Comparison of ENCODE assay signal across 11 cellular contexts in the genomic region with DNA sequence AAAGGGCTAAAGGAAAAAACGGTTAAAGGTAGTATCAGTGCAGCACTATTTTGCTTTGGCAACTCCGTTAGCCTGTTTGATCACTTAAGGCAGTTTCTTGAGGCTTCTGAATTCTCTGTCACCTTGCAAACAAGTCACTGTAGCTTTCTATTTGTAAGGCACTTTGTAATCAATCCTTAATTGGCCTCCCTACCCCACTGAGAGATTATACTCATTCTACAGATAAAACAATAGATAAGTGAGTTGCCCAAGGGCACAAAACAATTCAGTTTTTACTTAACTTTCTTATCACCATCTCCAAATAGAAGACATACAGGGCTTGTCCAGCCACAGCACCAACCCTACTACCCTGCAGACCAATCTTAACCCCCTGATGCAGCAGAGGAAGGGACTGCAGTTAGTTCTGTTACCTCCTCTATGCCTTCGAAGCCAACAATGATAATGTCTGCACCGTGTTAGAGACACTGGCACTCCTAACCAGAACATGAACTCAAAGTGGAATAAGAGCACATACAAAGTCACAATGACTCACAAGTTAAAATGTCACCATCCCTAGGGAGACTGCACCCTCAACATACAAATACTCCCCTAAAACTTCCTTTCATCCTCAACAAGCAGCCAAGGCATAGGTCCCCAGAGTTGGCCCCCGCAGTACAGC. TPM values are rescaled to one million over a fixed set of nuclear protein-coding genes. Genes with fewer than 3 reads are reported as not detected.
DNase-seq lines count a peak whose midpoint lies in the region; ATAC-seq, FAIRE-seq and TF ChIP-seq lines count a peak whose summit lies in the region.
"Had no signal": no experiment of that assay in that cellular context is flagged by ENCODE, and none has a peak within 500 bp of the region (broad histone marks: within the 10 kb centered on the region; RNA-seq: fewer than 3 reads in every experiment).

No MANE protein-coding gene starts in this region.

- WGBS in sigmoid colon, 2 donors: 90 to 92% methylated on average over 5 of the region's 5 CpGs

- no peaks in the 10 kb centered on the region for H3K9me1 ChIP-seq in keratinocyte (ENCODE audit: control insufficient read depth, extremely low read depth, insufficient read depth, low read length)

- H3K36me3 Mint-ChIP-seq in activated naive CD4-positive, alpha-beta T cell treated with anti-CD3 and anti-CD28 coated beads, Interleukin-2, amount 50 U/mL, for 24 hours: no peaks in the 10 kb centered on the region
- H3K36me3 Mint-ChIP-seq in activated naive CD4-positive, alpha-beta T cell treated with anti-CD3 and anti-CD28 coated beads, Interleukin-2, amount 50 U/mL, for 72 hours: peaks cover 0 to 5% of the 10 kb centered on the region in 2 donors
- peaks cover 10% of the 10 kb centered on the region for H3K36me3 Mint-ChIP-seq in activated T-helper 2 cell treated with anti-CD3 and anti-CD28 coated beads, Interferon-gamma antibody, Interleukin-2, Interleukin-4, amounts not matched to agents 10 μg/mL and 5 μg/mL and 100 μg/mL, durations not matched to agents 14 hours and 24 hours and 36 hours (ENCODE audit: low read depth)
- no peaks in the 10 kb centered on the region for H3K36me3 Mint-ChIP-seq in type B pancreatic cell
- H3K36me3 Mint-ChIP-seq: CD14-positive monocyte had no signal

- H3K27me3 Mint-ChIP-seq in activated naive CD4-positive, alpha-beta T cell treated with anti-CD3 and anti-CD28 coated beads, Interleukin-2, amount 50 U/mL, for 24 hours: no peaks in the 10 kb centered on the region
- H3K27me3 Mint-ChIP-seq in activated T-helper 2 cell treated with anti-CD3 and anti-CD28 coated beads, Interferon-gamma antibody, Interleukin-2, Interleukin-4, amounts not matched to agents 10 μg/mL and 5 μg/mL and 100 μg/mL, durations not matched to agents 14 hours and 24 hours and 36 hours (ENCODE audit: low read depth): peaks cover 11% of the 10 kb centered on the region
- peaks cover 2% of the 10 kb centered on the region for H3K27me3 Mint-ChIP-seq in type B pancreatic cell

- no peaks in the 10 kb centered on the region for H3K27me3 ChIP-seq in keratinocyte (ENCODE audit: control insufficient read depth, extremely low read depth, insufficient read depth, low read length)
- no peaks in the 10 kb centered on the region for H3K27me3 ChIP-seq in sigmoid colon

- no peaks in the 10 kb centered on the region for H3K9me3 ChIP-seq in keratinocyte (ENCODE audit: control insufficient read depth, low read depth, low read length)
- H3K9me3 ChIP-seq in sigmoid colon: no peaks in the 10 kb centered on the region
- H3K9me3 ChIP-seq: mucosa of descending colon had no signal

- H3K36me3 ChIP-seq in keratinocyte (ENCODE audit: control insufficient read depth in 2 of 2, extremely low read depth in 1 of 2, insufficient read depth in 2 of 2, low read length in 2 of 2) (no peaks in the 10 kb centered on the region), sigmoid colon (no peaks in the 10 kb centered on the region)

- peak overlapping the region; percentile 84 for H3K27ac Mint-ChIP-seq in activated naive CD4-positive, alpha-beta T cell treated with anti-CD3 and anti-CD28 coated beads, Interleukin-2, amount 50 U/mL, for 24 hours
- H3K27ac Mint-ChIP-seq in activated naive CD4-positive, alpha-beta T cell treated with anti-CD3 and anti-CD28 coated beads, Interleukin-2, amount 50 U/mL, for 72 hours: no peak overlapping the region
- H3K27ac Mint-ChIP-seq in activated T-helper 2 cell treated with anti-CD3 and anti-CD28 coated beads, Interferon-gamma antibody, Interleukin-2, Interleukin-4, amounts not matched to agents 10 μg/mL and 5 μg/mL and 100 μg/mL, durations not matched to agents 14 hours and 24 hours and 36 hours: no peak overlapping the region
- H3K27ac Mint-ChIP-seq in type B pancreatic cell: peak overlapping the region; percentile 83

- H3K4me3 ChIP-seq in keratinocyte (ENCODE audit: control insufficient read depth in 2 of 3, extremely low read depth in 1 of 3, insufficient read depth in 2 of 3, low read depth in 1 of 3, low read length in 3 of 3) (no peak overlapping the region), sigmoid colon (peak overlapping the region in 1 of 4 donors; percentile 84)
- H3K4me3 ChIP-seq: mucosa of descending colon had no signal

- H3K4me1 ChIP-seq in keratinocyte (ENCODE audit: control insufficient read depth, extremely low read depth, insufficient read depth, low read length): peaks cover 29% of the 10 kb centered on the region
- peaks cover 0 to 30% (median 5%) of the 10 kb centered on the region in 4 donors for H3K4me1 ChIP-seq in sigmoid colon

- H3K4me1 Mint-ChIP-seq in activated naive CD4-positive, alpha-beta T cell treated with anti-CD3 and anti-CD28 coated beads, Interleukin-2, amount 50 U/mL, for 24 hours: peaks cover 59% of the 10 kb centered on the region
- peaks cover 27% of the 10 kb centered on the region for H3K4me1 Mint-ChIP-seq in activated T-helper 2 cell treated with anti-CD3 and anti-CD28 coated beads, Interferon-gamma antibody, Interleukin-2, Interleukin-4, amounts not matched to agents 10 μg/mL and 5 μg/mL and 100 μg/mL, durations not matched to agents 14 hours and 24 hours and 36 hours (ENCODE audit: low read depth)
- peaks cover 11% of the 10 kb centered on the region for H3K4me1 Mint-ChIP-seq in type B pancreatic cell (ENCODE audit: unreplicated experiment)

- peak overlapping the region; percentile 82 for H3K4me2 ChIP-seq in keratinocyte (ENCODE audit: control insufficient read depth, extremely low read depth, insufficient read depth, low read depth, low read length)

- POLR2A ChIA-PET in HEK293T (lab: Yijun Ruan, JAX): no interaction called here

- H3K27ac ChIP-seq in keratinocyte (ENCODE audit: control insufficient read depth, insufficient read depth, low read length) (no peak overlapping the region), sigmoid colon (peak overlapping the region in 1 of 4 donors; percentile 78)

- no peak for ATAC-seq in activated naive CD4-positive, alpha-beta T cell treated with anti-CD3 and anti-CD28 coated beads, Interleukin-2, amount 50 U/mL, for 72 hours
- no peak for ATAC-seq in HG03097 (IDR thresholded peaks at IDR 0.05; ENCODE audit: low FRiP score, unreplicated experiment)

- dilution Hi-C loops in keratinocyte (cut with MboI; ENCODE audit: extremely low pct_ligation_motif_present, low sequenced_read_pairs): no loop called here

- H3K4me3 Mint-ChIP-seq in activated naive CD4-positive, alpha-beta T cell treated with anti-CD3 and anti-CD28 coated beads, Interleukin-2, amount 50 U/mL, for 24 hours: peak overlapping the region; percentile 94
- H3K4me3 Mint-ChIP-seq in activated T-helper 2 cell treated with anti-CD3 and anti-CD28 coated beads, Interferon-gamma antibody, Interleukin-2, Interleukin-4, amounts not matched to agents 10 μg/mL and 5 μg/mL and 100 μg/mL, durations not matched to agents 14 hours and 24 hours and 36 hours (ENCODE audit: low read depth): peak overlapping the region; percentile 93
- peak overlapping the region; percentile 94 for H3K4me3 Mint-ChIP-seq in type B pancreatic cell

- no peak for TF ChIP-seq EP300 in sigmoid colon (IDR thresholded peaks at IDR 0.05)

- CTCF ChIA-PET in HEK293T (lab: Yijun Ruan, JAX): no interaction called here

- TF ChIP-seq CTCF in keratinocyte (optimal IDR thresholded peaks at IDR 0.05 in 1 of 3, IDR thresholded peaks at IDR 0.05 in 1 of 3, conservative IDR thresholded peaks at IDR 0.05 in 1 of 3; ENCODE audit: extremely low read depth in 1 of 3, insufficient read depth in 2 of 3, low read length in 3 of 3): no peak
- TF ChIP-seq CTCF in type B pancreatic cell (conservative IDR thresholded peaks at IDR 0.05): no peak
- no peak for TF ChIP-seq CTCF in sigmoid colon (IDR thresholded peaks at IDR 0.05)

- intact Hi-C loops in activated T-helper 2 cell treated with anti-CD3 and anti-CD28 coated beads, Interferon-gamma antibody, Interleukin-2, Interleukin-4, amounts not matched to agents 10 μg/mL and 5 μg/mL and 100 μg/mL, durations not matched to agents 14 hours and 24 hours and 36 hours (cut with micrococcal nuclease): no loop called here
- intact Hi-C loops in sigmoid colon (cut with DNase I): loop anchor here (2.0 to 5.0 kb wide), 2 partner anchors 103 to 125 kb away; partner anchors contain the start of gene IDS

- H3K9ac ChIP-seq in keratinocyte (ENCODE audit: control insufficient read depth, extremely low read depth, insufficient read depth, low read length): no peak overlapping the region

- H3K9me3 Mint-ChIP-seq in activated naive CD4-positive, alpha-beta T cell treated with anti-CD3 and anti-CD28 coated beads, Interleukin-2, amount 50 U/mL, for 24 hours: no peaks in the 10 kb centered on the region
- H3K9me3 Mint-ChIP-seq in activated naive CD4-positive, alpha-beta T cell treated with anti-CD3 and anti-CD28 coated beads, Interleukin-2, amount 50 U/mL, for 72 hours: no peaks in the 10 kb centered on the region
- no peaks in the 10 kb centered on the region for H3K9me3 Mint-ChIP-seq in activated T-helper 2 cell treated with anti-CD3 and anti-CD28 coated beads, Interferon-gamma antibody, Interleukin-2, Interleukin-4, amounts not matched to agents 10 μg/mL and 5 μg/mL and 100 μg/mL, durations not matched to agents 14 hours and 24 hours and 36 hours
- no peaks in the 10 kb centered on the region for H3K9me3 Mint-ChIP-seq in type B pancreatic cell

- FAIRE-seq in keratinocyte (lab: Jason Lieb, UNC): peak; percentile 71

- H3K79me2 ChIP-seq in keratinocyte (ENCODE audit: control insufficient read depth, insufficient read depth, low read length): peaks cover 39% of the 10 kb centered on the region

- no peaks in the 10 kb centered on the region for H4K20me1 ChIP-seq in keratinocyte (ENCODE audit: control insufficient read depth, extremely low read depth, insufficient read depth, low read length)

- H2AFZ ChIP-seq in keratinocyte (ENCODE audit: control insufficient read depth, low read length): no peak overlapping the region

- no peak for DNase-seq in activated naive CD4-positive, alpha-beta T cell treated with anti-CD3 and anti-CD28 coated beads, Interleukin-2, amount 50 U/mL, for 72 hours (ENCODE audit: low spot score in 2 of 2)
- no peak for DNase-seq in activated T-helper 2 cell treated with anti-CD3 and anti-CD28 coated beads, Interferon-gamma antibody, Interleukin-2, Interleukin-4, amounts not matched to agents 10 μg/mL and 5 μg/mL and 100 μg/mL, durations not matched to agents 14 hours and 24 hours and 36 hours (ENCODE audit: low spot score)
- DNase-seq in keratinocyte (ENCODE audit: low read depth, low spot score) (no peak), type B pancreatic cell (ENCODE audit: extremely low spot score, unreplicated experiment) (no peak), HEK293T (ENCODE audit: extremely low spot score) (no peak), sigmoid colon (no peak)
- DNase-seq: activated CD4-positive, alpha-beta T cell treated with anti-CD3 and anti-CD28 coated beads for 48 hours had no signal

- no peak for TF ChIP-seq POLR2A in sigmoid colon (IDR thresholded peaks at IDR 0.05)

RNA-seq across cellular contexts. Expression of gene TMEM185A, which starts 1.7 kb away (rescaled TPM):
- 10 to 100 TPM in 1 of 2 donors, 1 to 10 TPM in 1; 9.0 to 21.5 TPM for total RNA-seq in activated naive CD4-positive, alpha-beta T cell treated with anti-CD3 and anti-CD28 coated beads, Interleukin-2, amount 50 U/mL, for 72 hours
- total RNA-seq in activated T-helper 2 cell treated with anti-CD3 and anti-CD28 coated beads, Interferon-gamma antibody, Interleukin-2, Interleukin-4, amounts not matched to agents 10 μg/mL and 5 μg/mL and 100 μg/mL, durations not matched to agents 14 hours and 24 hours and 36 hours: 16.1 and 17.2 TPM in 2 replicates
- polyA plus RNA-seq in keratinocyte: 19.5 to 23.0 TPM (median 21.1 TPM) in 3 replicates
- 26.5 TPM for polyA plus RNA-seq in keratinocyte (2011; ENCODE audit: low read depth)
- 11.2 and 16.2 TPM in 2 replicates for polyA plus RNA-seq in keratinocyte (2011; cell fraction: cytosol; rRNA removed)
- 31.8 and 34.0 TPM in 2 replicates for polyA plus RNA-seq in keratinocyte (2011; cell fraction: nucleus; rRNA removed)
- 16.9 and 28.0 TPM in 2 replicates for polyA plus RNA-seq in keratinocyte (2012; ENCODE audit: low replicate concordance)
- polyA minus RNA-seq in keratinocyte: 27.4 to 181 TPM (median 30.0 TPM) in 3 replicates
- 27.4 TPM for polyA minus RNA-seq in keratinocyte (2011; cell fraction: cytosol; rRNA and poly(A)+ RNA removed)
- 32.1 and 32.3 TPM in 2 replicates for polyA minus RNA-seq in keratinocyte (2011; cell fraction: nucleus; rRNA and poly(A)+ RNA removed)
- 31.4 and 31.9 TPM in 2 replicates for total RNA-seq in type B pancreatic cell (ENCODE audit: low replicate concordance)
- 10 to 100 TPM in 3 of 4 donors, 1 to 10 TPM in 1; 9.6 to 18.3 (median 13.0) TPM for total RNA-seq in sigmoid colon
- 10 to 100 TPM in 1 of 3 donors, 1 to 10 TPM in 2; 4.2 to 11.7 (median 6.0) TPM for polyA plus RNA-seq in sigmoid colon

RNA-seq across cellular contexts. Expression of gene HSFX2, which starts 34.7 kb away (rescaled TPM):
- total RNA-seq in activated naive CD4-positive, alpha-beta T cell treated with anti-CD3 and anti-CD28 coated beads, Interleukin-2, amount 50 U/mL, for 72 hours: not detected
- 0.23 TPM in 1 of 2 replicates, not detected in the other for total RNA-seq in activated T-helper 2 cell treated with anti-CD3 and anti-CD28 coated beads, Interferon-gamma antibody, Interleukin-2, Interleukin-4, amounts not matched to agents 10 μg/mL and 5 μg/mL and 100 μg/mL, durations not matched to agents 14 hours and 24 hours and 36 hours
- polyA plus RNA-seq in keratinocyte (0.10 to 0.40 TPM (median 0.39 TPM) in 3 replicates), sigmoid colon (under 1 TPM in 1 of 3 donors, not detected in 2; 0.39 TPM)
- not detected for polyA plus RNA-seq in keratinocyte (2011; ENCODE audit: low read depth)
- 0.06 and 0.12 TPM in 2 replicates for polyA plus RNA-seq in keratinocyte (2011; cell fraction: cytosol; rRNA removed)
- 0.43 and 1.1 TPM in 2 replicates for polyA plus RNA-seq in keratinocyte (2011; cell fraction: nucleus; rRNA removed)
- 0.32 TPM in 1 of 2 replicates, not detected in the other for polyA plus RNA-seq in keratinocyte (2012; ENCODE audit: low replicate concordance)
- 0.53 TPM in 1 of 3 replicates, not detected in the others for polyA minus RNA-seq in keratinocyte
- polyA minus RNA-seq in keratinocyte (2011; cell fraction: cytosol; rRNA and poly(A)+ RNA removed): not detected
- polyA minus RNA-seq in keratinocyte (2011; cell fraction: nucleus; rRNA and poly(A)+ RNA removed): 0.42 TPM in 1 of 2 replicates, not detected in the other
- total RNA-seq in type B pancreatic cell (ENCODE audit: low replicate concordance) (not detected in 2 replicates), sigmoid colon (not detected)
- polyA plus RNA-seq: CD14-positive monocyte had no signal

RNA-seq across cellular contexts. Expression of gene MAGEA9B, which starts 42.6 kb away (rescaled TPM):
- total RNA-seq in activated naive CD4-positive, alpha-beta T cell treated with anti-CD3 and anti-CD28 coated beads, Interleukin-2, amount 50 U/mL, for 72 hours: not detected
- total RNA-seq in activated T-helper 2 cell treated with anti-CD3 and anti-CD28 coated beads, Interferon-gamma antibody, Interleukin-2, Interleukin-4, amounts not matched to agents 10 μg/mL and 5 μg/mL and 100 μg/mL, durations not matched to agents 14 hours and 24 hours and 36 hours: not detected in 2 replicates
- polyA plus RNA-seq in keratinocyte (not detected in 3 replicates), sigmoid colon (not detected)
- polyA plus RNA-seq in keratinocyte (2011; ENCODE audit: low read depth): not detected
- not detected in 2 replicates for polyA plus RNA-seq in keratinocyte (2011; cell fraction: cytosol; rRNA removed)
- polyA plus RNA-seq in keratinocyte (2011; cell fraction: nucleus; rRNA removed): not detected in 2 replicates
- not detected in 2 replicates for polyA plus RNA-seq in keratinocyte (2012; ENCODE audit: low replicate concordance)
- polyA minus RNA-seq in keratinocyte: not detected in 3 replicates
- polyA minus RNA-seq in keratinocyte (2011; cell fraction: cytosol; rRNA and poly(A)+ RNA removed): not detected
- polyA minus RNA-seq in keratinocyte (2011; cell fraction: nucleus; rRNA and poly(A)+ RNA removed): not detected in 2 replicates
- total RNA-seq in type B pancreatic cell (ENCODE audit: low replicate concordance) (not detected in 2 replicates), sigmoid colon (not detected)
- total RNA-seq: mucosa of descending colon had no signal
- polyA plus RNA-seq: CD14-positive monocyte had no signal

Comparison
In these comparisons a context has a peak if more than half of its experiments do, and no peak if none do; other contexts are left out.
1. H3K27ac Mint-ChIP-seq: peak in activated naive CD4-positive, alpha-beta T cell treated with anti-CD3 and anti-CD28 coated beads, Interleukin-2, amount 50 U/mL, for 24 hours (single experiment) and type B pancreatic cell (single experiment); none in activated naive CD4-positive, alpha-beta T cell treated with anti-CD3 and anti-CD28 coated beads, Interleukin-2, amount 50 U/mL, for 72 hours (0 of 2) and activated T-helper 2 cell treated with anti-CD3 and anti-CD28 coated beads, Interferon-gamma antibody, Interleukin-2, Interleukin-4, amounts not matched to agents 10 μg/mL and 5 μg/mL and 100 μg/mL, durations not matched to agents 14 hours and 24 hours and 36 hours (single experiment).
2. Peak in every context shown above with its lines, with median percentiles within 50 percentile points of each other: H3K4me3 Mint-ChIP-seq.